ENCODE assay signal across 15 cellular contexts in genomic region chr12:39616666-39617065, GRCh38. TPM values are rescaled to one million over a fixed set of nuclear protein-coding genes. Genes with fewer than 3 reads are reported as not detected.
DNase-seq lines count a peak whose midpoint lies in the region; ATAC-seq, FAIRE-seq and TF ChIP-seq lines count a peak whose summit lies in the region.
"Had no signal": no experiment of that assay in that cellular context is flagged by ENCODE, and none has a peak within 500 bp of the region (broad histone marks: within the 10 kb centered on the region; RNA-seq: fewer than 3 reads in every experiment).

No MANE protein-coding gene starts in this region.

- H2AFZ ChIP-seq in neuron (ENCODE audit: low read depth, low read length), result no peak overlapping the region

- CTCF ChIA-PET in activated naive CD4-positive, alpha-beta T cell treated with anti-CD3 and anti-CD28 coated beads, Interleukin-2, amount 10 ng/mL, durations not matched to agents 7 days and 5 days (lab: Charles Lee), result interaction anchor here (1.2 to 1.7 kb wide), 3 partner anchors 17 to 75 kb away, joined by 3 to 5 read pairs (median 4); no protein-coding TSS in a partner anchor

- TF ChIP-seq CTCF in GM12864 (IDR thresholded peaks at IDR 0.05; ENCODE audit: low read depth, low read length, missing control alignments), result no peak

- ATAC-seq in activated naive CD4-positive, alpha-beta T cell treated with anti-CD3 and anti-CD28 coated beads, Interleukin-2, amount 50 U/mL, for 72 hours, result no peak
- ATAC-seq: HepG2 had no signal

- peak overlapping the region; percentile 70 for H3K4me3 ChIP-seq in GM12864 (ENCODE audit: low read depth, low read length)
- H3K4me3 ChIP-seq in neuron (ENCODE audit: low read length), result peak overlapping the region; percentile 3
- H3K4me3 ChIP-seq: cardiac muscle cell had no signal

- H3K36me3 Mint-ChIP-seq in activated naive CD4-positive, alpha-beta T cell treated with anti-CD3 and anti-CD28 coated beads, Interleukin-2, amount 10 ng/mL, durations not matched to agents 7 days and 5 days, result peaks cover 42% of the 10 kb centered on the region
- peaks cover 15 to 18% of the 10 kb centered on the region in 2 donors for H3K36me3 Mint-ChIP-seq in activated naive CD4-positive, alpha-beta T cell treated with anti-CD3 and anti-CD28 coated beads, Interleukin-2, amount 50 U/mL, for 72 hours
- H3K36me3 Mint-ChIP-seq in activated T-helper 1 cell treated with anti-CD3 and anti-CD28 coated beads, Interleukin-12 subunit alpha, Interleukin-12 subunit beta, Interleukin-2, Interleukin-4 antibody, amounts not matched to agents 30 ng/mL and 10 ng/mL and 1 ng/mL, durations not matched to agents 14 hours and 24 hours and 36 hours (ENCODE audit: low read depth), result peaks cover 20% of the 10 kb centered on the region

- H3K9me3 ChIP-seq in neuron (ENCODE audit: low read length), result no peaks in the 10 kb centered on the region

- no peak overlapping the region for H3K4me3 Mint-ChIP-seq in activated naive CD4-positive, alpha-beta T cell treated with anti-CD3 and anti-CD28 coated beads, Interleukin-2, amount 10 ng/mL, durations not matched to agents 7 days and 5 days
- H3K4me3 Mint-ChIP-seq in activated T-helper 1 cell treated with anti-CD3 and anti-CD28 coated beads, Interleukin-12 subunit alpha, Interleukin-12 subunit beta, Interleukin-2, Interleukin-4 antibody, amounts not matched to agents 30 ng/mL and 10 ng/mL and 1 ng/mL, durations not matched to agents 14 hours and 24 hours and 36 hours, result peak overlapping the region; percentile 86
- H3K4me3 Mint-ChIP-seq: endodermal cell had no signal

- intact Hi-C loops in activated T-helper 1 cell treated with anti-CD3 and anti-CD28 coated beads, Interleukin-12 subunit alpha, Interleukin-12 subunit beta, Interleukin-2, Interleukin-4 antibody, amounts not matched to agents 30 ng/mL and 10 ng/mL and 1 ng/mL, durations not matched to agents 14 hours and 24 hours and 36 hours (cut with micrococcal nuclease), result loop anchor here (5.0 kb wide), 1 partner anchor 34 kb away; no protein-coding TSS in a partner anchor

- peak overlapping the region; percentile 81 for H3K27ac Mint-ChIP-seq in activated naive CD4-positive, alpha-beta T cell treated with anti-CD3 and anti-CD28 coated beads, Interleukin-2, amount 10 ng/mL, durations not matched to agents 7 days and 5 days
- H3K27ac Mint-ChIP-seq in activated naive CD4-positive, alpha-beta T cell treated with anti-CD3 and anti-CD28 coated beads, Interleukin-2, amount 50 U/mL, for 72 hours, result peak overlapping the region in 1 of 2 donors; percentile 34
- H3K27ac Mint-ChIP-seq in activated T-helper 1 cell treated with anti-CD3 and anti-CD28 coated beads, Interleukin-12 subunit alpha, Interleukin-12 subunit beta, Interleukin-2, Interleukin-4 antibody, amounts not matched to agents 30 ng/mL and 10 ng/mL and 1 ng/mL, durations not matched to agents 14 hours and 24 hours and 36 hours, result peak overlapping the region; percentile 72
- H3K27ac Mint-ChIP-seq: endodermal cell, progenitor cell of endocrine pancreas had no signal

- H3K4me1 Mint-ChIP-seq in activated naive CD4-positive, alpha-beta T cell treated with anti-CD3 and anti-CD28 coated beads, Interleukin-2, amount 10 ng/mL, durations not matched to agents 7 days and 5 days, result peaks cover 27% of the 10 kb centered on the region
- H3K4me1 Mint-ChIP-seq in activated T-helper 1 cell treated with anti-CD3 and anti-CD28 coated beads, Interleukin-12 subunit alpha, Interleukin-12 subunit beta, Interleukin-2, Interleukin-4 antibody, amounts not matched to agents 30 ng/mL and 10 ng/mL and 1 ng/mL, durations not matched to agents 14 hours and 24 hours and 36 hours (ENCODE audit: low read depth), result peaks cover 49% of the 10 kb centered on the region

- FAIRE-seq in HTR-8/SVneo (lab: Jason Lieb, UNC), result no peak
- FAIRE-seq: HepG2 had no signal

- no peaks in the 10 kb centered on the region for H3K27me3 ChIP-seq in neuron (ENCODE audit: insufficient read depth, low read length)
- H3K27me3 ChIP-seq: cardiac muscle cell had no signal

- no peaks in the 10 kb centered on the region for H3K27me3 Mint-ChIP-seq in activated naive CD4-positive, alpha-beta T cell treated with anti-CD3 and anti-CD28 coated beads, Interleukin-2, amount 10 ng/mL, durations not matched to agents 7 days and 5 days
- no peaks in the 10 kb centered on the region for H3K27me3 Mint-ChIP-seq in activated T-helper 1 cell treated with anti-CD3 and anti-CD28 coated beads, Interleukin-12 subunit alpha, Interleukin-12 subunit beta, Interleukin-2, Interleukin-4 antibody, amounts not matched to agents 30 ng/mL and 10 ng/mL and 1 ng/mL, durations not matched to agents 14 hours and 24 hours and 36 hours (ENCODE audit: insufficient read depth)

- DNase-seq in activated naive CD4-positive, alpha-beta T cell treated with anti-CD3 and anti-CD28 coated beads, Interleukin-2, amount 10 ng/mL, durations not matched to agents 7 days and 5 days, result no peak
- DNase-seq in activated naive CD4-positive, alpha-beta T cell treated with anti-CD3 and anti-CD28 coated beads, Interleukin-2, amount 50 U/mL, for 72 hours (ENCODE audit: low spot score in 2 of 2), result no peak
- DNase-seq in GM12864 (ENCODE audit: low read depth) (no peak), HTR-8/SVneo (ENCODE audit: insufficient read length, low spot score) (no peak), GOT3 (lab: John Stamatoyannopoulos, UW) (no peak), NCI-H510A treated with DMSO at 0.1 percent for 48 hours (lab: John Stamatoyannopoulos, UW) (no peak)
- no peak for DNase-seq in activated T-helper 1 cell treated with anti-CD3 and anti-CD28 coated beads, Interleukin-12 subunit alpha, Interleukin-12 subunit beta, Interleukin-2, Interleukin-4 antibody, amounts not matched to agents 30 ng/mL and 10 ng/mL and 1 ng/mL, durations not matched to agents 14 hours and 24 hours and 36 hours (ENCODE audit: low spot score)
- DNase-seq: activated CD4-positive, alpha-beta T cell treated with anti-CD3 and anti-CD28 coated beads for 48 hours; activated gamma-delta T cell treated with Interleukin-2 at 50 U/mL for 16 hours; endodermal cell; NCI-H2081 treated with DMSO at 0.1 percent for 48 hours had no signal

- H3K4me1 ChIP-seq in neuron (ENCODE audit: insufficient read depth, low read length), result peaks cover 17% of the 10 kb centered on the region

- peaks cover 4% of the 10 kb centered on the region for H3K9me3 Mint-ChIP-seq in activated naive CD4-positive, alpha-beta T cell treated with anti-CD3 and anti-CD28 coated beads, Interleukin-2, amount 10 ng/mL, durations not matched to agents 7 days and 5 days
- no peaks in the 10 kb centered on the region for H3K9me3 Mint-ChIP-seq in activated naive CD4-positive, alpha-beta T cell treated with anti-CD3 and anti-CD28 coated beads, Interleukin-2, amount 50 U/mL, for 72 hours
- H3K9me3 Mint-ChIP-seq in activated T-helper 1 cell treated with anti-CD3 and anti-CD28 coated beads, Interleukin-12 subunit alpha, Interleukin-12 subunit beta, Interleukin-2, Interleukin-4 antibody, amounts not matched to agents 30 ng/mL and 10 ng/mL and 1 ng/mL, durations not matched to agents 14 hours and 24 hours and 36 hours, result no peaks in the 10 kb centered on the region
- H3K9me3 Mint-ChIP-seq: endodermal cell had no signal

- no peaks in the 10 kb centered on the region for H3K36me3 ChIP-seq in neuron (ENCODE audit: insufficient read depth, low read length)
- H3K36me3 ChIP-seq: cardiac muscle cell had no signal

RNA-seq across cellular contexts. Expression of gene ABCD2, which starts 2.9 kb away (rescaled TPM):
- 1 to 10 TPM; 5.9 to 7.3 TPM for total RNA-seq in activated naive CD4-positive, alpha-beta T cell treated with anti-CD3 and anti-CD28 coated beads, Interleukin-2, amount 50 U/mL, for 72 hours
- 7.8 and 8.0 TPM in 2 replicates for total RNA-seq in activated T-helper 1 cell treated with anti-CD3 and anti-CD28 coated beads, Interleukin-12 subunit alpha, Interleukin-12 subunit beta, Interleukin-2, Interleukin-4 antibody, amounts not matched to agents 30 ng/mL and 10 ng/mL and 1 ng/mL, durations not matched to agents 14 hours and 24 hours and 36 hours
- total RNA-seq: endodermal cell, HepG2, progenitor cell of endocrine pancreas had no signal
